In genomic region chr2:160753331-160753654, GRCh38 we compare ENCODE assay signal across 20 cellular contexts.
"Had no signal": no experiment of that assay in that cellular context is flagged by ENCODE, and none has a peak within 500 bp of the region (broad histone marks: within the 10 kb centered on the region; RNA-seq: fewer than 3 reads in every experiment).

No MANE protein-coding gene starts in this region.

- ATAC-seq: heart left ventricle; left ventricle myocardium superior; naive thymus-derived CD4-positive, alpha-beta T cell; psoas muscle; right cardiac atrium; stimulated activated effector memory CD8-positive, alpha-beta T cell treated with anti-CD3 and anti-CD28 coated beads, Interleukin-12 subunit alpha, Interleukin-12 subunit beta, amount 100 ng/mL, for 72 hours; upper lobe of right lung had no signal

- H3K9me3 ChIP-seq: upper lobe of right lung had no signal

- H3K27me3 Mint-ChIP-seq: activated B cell treated with CpG ODN at 0.5 μM for 24 hours; activated naive CD8-positive, alpha-beta T cell had no signal

- H3K4me3 Mint-ChIP-seq: activated B cell treated with CpG ODN at 0.5 μM for 24 hours; activated CD4-positive, alpha-beta memory T cell treated with anti-CD3 and anti-CD28 coated beads for 36 hours; activated naive CD8-positive, alpha-beta T cell; naive thymus-derived CD4-positive, alpha-beta T cell; neural progenitor cell; stimulated activated effector memory CD8-positive, alpha-beta T cell treated with anti-CD3 and anti-CD28 coated beads, Interleukin-12 subunit alpha, Interleukin-12 subunit beta, amount 100 ng/mL, for 72 hours had no signal

- H3K36me3 ChIP-seq: heart left ventricle, neural progenitor cell, stomach, upper lobe of right lung had no signal

- H3K27me3 ChIP-seq: dorsolateral prefrontal cortex, heart left ventricle, neural progenitor cell, stomach, upper lobe of right lung had no signal

- FAIRE-seq: colon had no signal

- H3K27ac ChIP-seq: dorsolateral prefrontal cortex, heart left ventricle, neural progenitor cell, psoas muscle, stomach, upper lobe of right lung had no signal

- H3K27ac Mint-ChIP-seq: activated B cell treated with CpG ODN at 0.5 μM for 24 hours; activated CD4-positive, alpha-beta memory T cell treated with anti-CD3 and anti-CD28 coated beads for 36 hours; activated naive CD8-positive, alpha-beta T cell; naive thymus-derived CD4-positive, alpha-beta T cell; neural progenitor cell; stimulated activated effector memory CD8-positive, alpha-beta T cell treated with anti-CD3 and anti-CD28 coated beads, Interleukin-12 subunit alpha, Interleukin-12 subunit beta, amount 100 ng/mL, for 72 hours had no signal

- H3K4me3 ChIP-seq: dorsolateral prefrontal cortex, heart left ventricle, neural progenitor cell, psoas muscle, stomach, upper lobe of right lung had no signal

- DNase-seq: activated B cell treated with CpG ODN at 0.5 μM for 24 hours; activated CD4-positive, alpha-beta memory T cell treated with anti-CD3 and anti-CD28 coated beads for 36 hours; activated CD4-positive, alpha-beta T cell treated with anti-CD3 and anti-CD28 coated beads for 4 hours; caudate nucleus; dorsolateral prefrontal cortex; foreskin melanocyte; heart left ventricle; kidney glomerular epithelial cell; left ventricle myocardium superior; mesendoderm; naive thymus-derived CD4-positive, alpha-beta T cell; psoas muscle; right cardiac atrium; stimulated activated CD4-positive, alpha-beta T cell treated with anti-CD3 and anti-CD28 coated beads, Interleukin-4, amount 100 ng/mL, for 24 hours; stomach; upper lobe of right lung had no signal

- H3K36me3 Mint-ChIP-seq: activated CD4-positive, alpha-beta memory T cell treated with anti-CD3 and anti-CD28 coated beads for 36 hours; neural progenitor cell; stimulated activated effector memory CD8-positive, alpha-beta T cell treated with anti-CD3 and anti-CD28 coated beads, Interleukin-12 subunit alpha, Interleukin-12 subunit beta, amount 100 ng/mL, for 72 hours had no signal

- H3K4me1 ChIP-seq: heart left ventricle, psoas muscle, stomach had no signal

- H3K4me1 Mint-ChIP-seq: activated B cell treated with CpG ODN at 0.5 μM for 24 hours; neural progenitor cell; stimulated activated effector memory CD8-positive, alpha-beta T cell treated with anti-CD3 and anti-CD28 coated beads, Interleukin-12 subunit alpha, Interleukin-12 subunit beta, amount 100 ng/mL, for 72 hours had no signal
